Comparison of ENCODE assay signal across 15 cellular contexts in the genomic region with DNA sequence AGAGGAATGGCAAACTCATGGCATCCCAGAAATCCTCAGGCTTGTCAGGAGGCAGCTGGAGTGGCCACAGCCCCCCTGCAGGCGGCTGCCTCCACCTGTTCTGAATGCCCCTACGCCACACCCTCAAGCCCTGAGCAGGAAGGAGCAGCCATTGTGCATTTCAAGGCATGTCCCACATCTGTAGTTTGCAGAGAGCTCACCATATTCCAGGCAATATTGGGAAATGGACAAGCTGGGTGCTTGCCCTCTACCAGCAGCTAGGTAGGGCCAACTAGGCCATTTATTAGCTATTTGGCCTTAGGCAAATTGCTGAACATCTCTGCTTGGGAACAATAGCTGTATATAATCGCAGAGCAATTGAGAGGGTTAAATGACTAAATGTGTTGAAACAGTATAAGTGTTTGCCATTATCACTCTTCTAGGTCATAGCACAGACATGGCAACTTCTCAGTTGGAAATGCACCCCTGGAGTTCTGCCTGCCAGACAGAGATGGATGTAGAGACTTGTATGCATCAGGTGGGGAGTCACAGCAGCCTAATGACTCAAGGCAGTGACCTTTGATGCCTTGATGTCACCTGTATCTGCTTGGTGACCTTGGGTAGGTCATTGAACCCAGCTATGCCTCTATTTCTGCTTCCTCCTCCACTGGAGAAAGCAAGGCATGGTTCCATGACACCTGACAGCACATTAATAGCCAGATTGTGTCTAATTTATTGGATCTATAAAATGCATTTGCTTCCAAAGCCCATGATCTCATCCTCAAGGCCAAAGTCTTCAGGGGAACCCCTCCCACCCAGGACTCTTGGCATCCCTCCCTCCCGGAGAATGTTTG.
"Had no signal": no experiment of that assay in that cellular context is flagged by ENCODE, and none has a peak within 500 bp of the region (broad histone marks: within the 10 kb centered on the region; RNA-seq: fewer than 3 reads in every experiment).

No MANE protein-coding gene starts in this region.

- ATAC-seq: gastroesophageal sphincter; stimulated activated naive CD8-positive, alpha-beta T cell treated with anti-CD3 and anti-CD28 coated beads, Interleukin-15, amount 100 ng/mL, for 72 hours had no signal

- H3K9ac ChIP-seq: parathyroid adenoma had no signal

- H2AFZ ChIP-seq: hepatocyte, parathyroid adenoma had no signal

- H3K36me3 ChIP-seq: gastroesophageal sphincter had no signal

- H3K27ac ChIP-seq: coronary artery, epithelial cell of prostate, gastroesophageal sphincter, hepatocyte, parathyroid adenoma, testis had no signal

- H3K4me2 ChIP-seq: hepatocyte had no signal

- H3K4me3 Mint-ChIP-seq: activated CD4-positive, alpha-beta memory T cell treated with anti-CD3 and anti-CD28 coated beads, Interleukin-2, amount 10 ng/mL, durations not matched to agents 7 days and 5 days; stimulated activated naive CD8-positive, alpha-beta T cell treated with anti-CD3 and anti-CD28 coated beads, Interleukin-15, amount 100 ng/mL, for 72 hours had no signal

- H3K9me3 Mint-ChIP-seq: activated CD4-positive, alpha-beta memory T cell treated with anti-CD3 and anti-CD28 coated beads, Interleukin-2, amount 10 ng/mL, durations not matched to agents 7 days and 5 days; stimulated activated naive CD8-positive, alpha-beta T cell treated with anti-CD3 and anti-CD28 coated beads, Interleukin-15, amount 100 ng/mL, for 72 hours had no signal

- H3K27me3 ChIP-seq: gastroesophageal sphincter, hepatocyte, testis had no signal

- H3K4me1 ChIP-seq: gastroesophageal sphincter, parathyroid adenoma, testis had no signal

- H3K79me2 ChIP-seq: hepatocyte, parathyroid adenoma had no signal

- H3K27ac Mint-ChIP-seq: activated CD4-positive, alpha-beta memory T cell treated with anti-CD3 and anti-CD28 coated beads, Interleukin-2, amount 10 ng/mL, durations not matched to agents 7 days and 5 days; stimulated activated naive CD8-positive, alpha-beta T cell treated with anti-CD3 and anti-CD28 coated beads, Interleukin-15, amount 100 ng/mL, for 72 hours had no signal

- H3K4me3 ChIP-seq: coronary artery, gastroesophageal sphincter, hepatocyte, testis had no signal

- DNase-seq: activated CD4-positive, alpha-beta memory T cell treated with anti-CD3 and anti-CD28 coated beads, Interleukin-2, amount 10 ng/mL, durations not matched to agents 7 days and 5 days; activated T-cell treated with anti-CD3 and anti-CD28 coated beads, Interleukin-2, amount 50 U/mL, for 48 hours; central memory CD4-positive, alpha-beta T cell; effector memory CD4-positive, alpha-beta T cell; mesendoderm; stimulated activated CD4-positive, alpha-beta T cell treated with anti-CD3 and anti-CD28 coated beads, Interleukin-15, amount 100 ng/mL, for 24 hours; stimulated activated CD4-positive, alpha-beta T cell treated with anti-CD3 and anti-CD28 coated beads, Interleukin-4, amount 100 ng/mL, for 24 hours; stimulated activated naive CD8-positive, alpha-beta T cell treated with anti-CD3 and anti-CD28 coated beads, Interleukin-15, amount 100 ng/mL, for 72 hours; T-helper 9 cell; testis had no signal

- H3K4me1 Mint-ChIP-seq: activated CD4-positive, alpha-beta memory T cell treated with anti-CD3 and anti-CD28 coated beads, Interleukin-2, amount 10 ng/mL, durations not matched to agents 7 days and 5 days; stimulated activated naive CD8-positive, alpha-beta T cell treated with anti-CD3 and anti-CD28 coated beads, Interleukin-15, amount 100 ng/mL, for 72 hours had no signal

- H3K9me3 ChIP-seq: gastroesophageal sphincter, testis had no signal

- H3K27me3 Mint-ChIP-seq: activated CD4-positive, alpha-beta memory T cell treated with anti-CD3 and anti-CD28 coated beads, Interleukin-2, amount 10 ng/mL, durations not matched to agents 7 days and 5 days; stimulated activated naive CD8-positive, alpha-beta T cell treated with anti-CD3 and anti-CD28 coated beads, Interleukin-15, amount 100 ng/mL, for 72 hours had no signal
